Comparison of ENCODE assay signal across 8 cellular contexts in the genomic region with DNA sequence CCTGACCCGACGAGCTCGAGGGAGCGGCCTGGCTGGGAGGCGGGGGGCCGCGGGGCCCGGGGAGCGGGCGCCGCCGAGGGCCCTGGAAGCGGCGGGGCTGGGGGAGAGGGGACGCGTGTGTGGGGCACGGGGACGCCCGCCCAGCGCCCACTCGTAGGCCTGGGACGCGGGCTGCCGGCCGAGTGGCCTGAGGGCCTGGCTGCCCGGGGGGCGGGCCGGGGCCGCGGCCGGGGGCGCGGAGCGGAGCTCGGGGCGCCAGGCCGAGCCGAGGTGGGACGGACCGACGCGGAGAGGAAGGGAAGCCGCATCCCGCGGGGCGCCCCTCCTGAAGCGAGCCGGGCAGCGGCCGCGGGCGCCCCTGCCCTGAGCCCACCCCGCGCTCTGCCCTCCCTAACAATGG.
DNase-seq lines count a peak whose midpoint lies in the region; ATAC-seq and TF ChIP-seq lines count a peak whose summit lies in the region.
"Not testable (repeated sequence)": the region's sequence is repeated elsewhere in the genome, so short reads cannot be mapped to it uniquely, and the experiment has no call there.

No MANE protein-coding gene starts in this region.

- H3K36me3 Mint-ChIP-seq in nephron (ENCODE audit: low read depth) = not testable (repeated sequence)

- H3K27me3 Mint-ChIP-seq in nephron (ENCODE audit: low read depth) = not testable (repeated sequence)

- not testable (repeated sequence) for H3K36me3 ChIP-seq in heart right ventricle, thyroid gland

- not testable (repeated sequence) for H3K4me1 ChIP-seq in heart right ventricle, thyroid gland

- intact Hi-C loops in heart right ventricle (cut with DNase I); thyroid gland (cut with DNase I): not testable (repeated sequence)

- WGBS in heart right ventricle, 2 donors = 0 to 2% methylated on average over 11 to 53 of the region's 54 CpGs
- no CpG with 5 or more reads among the region's 54 CpGs for WGBS in thyroid gland, 2 donors

- H3K27ac ChIP-seq in heart right ventricle, thyroid gland: not testable (repeated sequence)

- DNase-seq in GM12864 (ENCODE audit: low read depth); heart right ventricle: not testable (repeated sequence)
- peak; percentile 34 for DNase-seq in astrocyte of the hippocampus (ENCODE audit: low read depth, low spot score)
- peak in 1 of 2 donors; percentile 41 for DNase-seq in thyroid gland

- H3K9me3 ChIP-seq in heart right ventricle, thyroid gland: not testable (repeated sequence)

- TF ChIP-seq CTCF in GM12864 (IDR thresholded peaks at IDR 0.05; ENCODE audit: low read depth, low read length, missing control alignments); heart right ventricle (IDR thresholded peaks at IDR 0.05); nephron (IDR thresholded peaks at IDR 0.05; ENCODE audit: unreplicated experiment in 3 of 3); thyroid gland (IDR thresholded peaks at IDR 0.05): not testable (repeated sequence)

- H3K27ac Mint-ChIP-seq in nephron = not testable (repeated sequence)

- not testable (repeated sequence) for H3K9me3 Mint-ChIP-seq in nephron

- peak overlapping the region; percentile 55 for H3K4me3 ChIP-seq in GM12864 (ENCODE audit: low read depth, low read length)
- H3K4me3 ChIP-seq in heart right ventricle = peak overlapping the region in 9 of 10 donors; percentile 47 to 76 (median 50)
- H3K4me3 ChIP-seq in thyroid gland (replicated peaks in 1 of 3) = peak overlapping the region; percentile 20 to 46 (median 39)

- not testable (repeated sequence) for H3K4me1 Mint-ChIP-seq in nephron

- peak overlapping the region; percentile 83 to 88 (median 86) for H3K4me3 Mint-ChIP-seq in nephron

- not testable (repeated sequence) for TF ChIP-seq POLR2A in thyroid gland (IDR thresholded peaks at IDR 0.05)

- H3K27me3 ChIP-seq in heart right ventricle, thyroid gland: not testable (repeated sequence)

- ATAC-seq in GM21717 (IDR thresholded peaks at IDR 0.05; ENCODE audit: unreplicated experiment) (peak; percentile 33), HG03159 (IDR thresholded peaks at IDR 0.05; ENCODE audit: unreplicated experiment) (peak; percentile 39), SK-N-SH treated with all-trans-retinoic acid at 6 μM for 48 hours (peak; percentile 75), heart right ventricle (peak in 7 of 8 donors; percentile 52 to 79 (median 65))
